8 cellular contexts compared by ENCODE assay signal in the genomic region with DNA sequence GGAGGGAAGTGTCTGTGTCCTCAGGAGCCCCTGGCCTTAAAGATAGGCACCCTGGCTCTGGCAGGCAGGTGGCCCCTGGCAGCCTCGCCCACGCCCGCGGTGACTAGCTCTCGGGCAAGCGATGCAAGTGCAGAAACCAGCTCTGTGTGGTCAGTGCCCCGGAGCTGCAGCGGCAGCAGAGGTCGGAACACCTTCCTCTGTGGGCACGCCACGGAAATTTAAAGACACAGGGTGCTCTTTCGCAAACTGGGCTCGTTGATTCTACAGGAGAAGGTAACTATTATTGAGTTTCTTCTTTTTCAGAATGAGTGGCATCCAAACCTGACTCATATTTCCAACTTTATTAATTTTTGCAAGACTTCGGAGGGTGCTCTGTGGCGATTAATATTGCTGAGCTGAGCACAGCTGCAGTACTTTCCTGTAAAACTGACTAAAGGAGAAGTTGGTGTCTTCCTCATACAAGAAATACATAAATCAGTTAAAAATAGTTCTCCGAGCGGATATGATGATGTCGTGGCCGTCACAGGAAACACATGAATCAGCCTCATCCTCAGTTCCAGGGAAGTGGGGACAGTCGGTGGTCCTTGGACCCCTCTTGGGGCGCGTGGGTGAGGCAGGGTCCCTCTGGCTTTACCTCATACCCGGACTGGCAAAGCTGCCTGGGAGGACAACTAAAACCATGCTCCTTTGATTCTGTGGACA.
DNase-seq lines count a peak whose midpoint lies in the region; ATAC-seq and TF ChIP-seq lines count a peak whose summit lies in the region.

No MANE protein-coding gene starts in this region.

- H2AFZ ChIP-seq in OCI-LY1 (ENCODE audit: low read length), result no peak overlapping the region

- WGBS in stomach, 5 donors, result 52 to 65% (median 58%) methylated on average over 22 to 23 of the region's 23 CpGs

- H3K36me3 ChIP-seq in OCI-LY1 (ENCODE audit: insufficient read depth, low read length) (no peaks in the 10 kb centered on the region; the same call in 1 of the 2 replicates), mucosa of descending colon (ENCODE audit: low read depth) (no peaks in the 10 kb centered on the region), stomach (no peaks in the 10 kb centered on the region)

- TF ChIP-seq EP300 in stomach (IDR thresholded peaks at IDR 0.05), result no peak

- H3F3A ChIP-seq in OCI-LY1 (ENCODE audit: insufficient read depth, low read length), result no peaks in the 10 kb centered on the region

- H3K4me2 ChIP-seq in OCI-LY1 (ENCODE audit: low read length), result peak overlapping the region; percentile 24; the same call in 1 of the 2 replicates

- no peaks in the 10 kb centered on the region for H3K79me2 ChIP-seq in OCI-LY1 (ENCODE audit: insufficient read depth, low read length)

- intact Hi-C loops in mucosa of descending colon (cut with DNase I, micrococcal nuclease), result no loop called here
- intact Hi-C loops in stomach (cut with DNase I; ENCODE audit: low total_unique reads), result no loop called here

- no peak overlapping the region for H3K27ac ChIP-seq in OCI-LY1 (ENCODE audit: low read depth, low read length, poor library complexity, severe bottlenecking)
- H3K27ac ChIP-seq in stomach, result peak overlapping the region; percentile 61 to 88 (median 78)

- ATAC-seq in mucosa of descending colon, result peak; percentile 49
- ATAC-seq in HG02970 (IDR thresholded peaks at IDR 0.05; ENCODE audit: low FRiP score, unreplicated experiment), result no peak
- no peak for ATAC-seq in HG03045 (IDR thresholded peaks at IDR 0.05; ENCODE audit: unreplicated experiment)

- H3K4me3 ChIP-seq in OCI-LY1 (ENCODE audit: low read depth, low read length, poor library complexity, severe bottlenecking) (no peak overlapping the region), mucosa of descending colon (no peak overlapping the region), stomach (peak overlapping the region in 2 of 4 donors; percentile 7)

- DNase-seq in A172 (ENCODE audit: low spot score), result peak; percentile 50
- peak; percentile 63 for DNase-seq in activated naive CD4-positive, alpha-beta T cell treated with Interleukin-2 at 50 U/mL for 16 hours
- DNase-seq in mucosa of descending colon, result peak; percentile 43 to 80 (median 54)
- DNase-seq in stomach, result peak; percentile 51
- DNase-seq in NCI-H526 treated with DMSO at 0.1 percent for 48 hours (lab: John Stamatoyannopoulos, UW), result no peak

- no peaks in the 10 kb centered on the region for H4K20me1 ChIP-seq in OCI-LY1 (ENCODE audit: insufficient read depth, low read length)

- no peak for TF ChIP-seq POLR2A in stomach (IDR thresholded peaks at IDR 0.05)

- H3K4me1 ChIP-seq in OCI-LY1 (ENCODE audit: insufficient read depth, low read length, severe bottlenecking) (peaks cover 23% of the 10 kb centered on the region), mucosa of descending colon (ENCODE audit: low read depth) (peaks cover 4% of the 10 kb centered on the region), stomach (peaks cover 15 to 79% (median 27%) of the 10 kb centered on the region in 4 donors)

- H3K9ac ChIP-seq in OCI-LY1 (ENCODE audit: low read length), result no peak overlapping the region

- H3K9me2 ChIP-seq in OCI-LY1 (ENCODE audit: low read depth, low read length), result no peaks in the 10 kb centered on the region

- TF ChIP-seq CTCF in OCI-LY1 (IDR thresholded peaks at IDR 0.05; ENCODE audit: low read length), result no peak
- TF ChIP-seq CTCF in mucosa of descending colon (IDR thresholded peaks at IDR 0.05), result no peak
- TF ChIP-seq CTCF in stomach (IDR thresholded peaks at IDR 0.05), result no peak

- peaks cover 7% of the 10 kb centered on the region; the same call in 1 of the 2 replicates for H3K27me3 ChIP-seq in OCI-LY1 (ENCODE audit: insufficient read depth, low read length)
- no peaks in the 10 kb centered on the region for H3K27me3 ChIP-seq in stomach

- no peaks in the 10 kb centered on the region for H3K9me3 ChIP-seq in OCI-LY1 (ENCODE audit: low read length)
- no peaks in the 10 kb centered on the region for H3K9me3 ChIP-seq in mucosa of descending colon
- H3K9me3 ChIP-seq in stomach, result no peaks in the 10 kb centered on the region
